23 cellular contexts compared by ENCODE assay signal in the genomic region with DNA sequence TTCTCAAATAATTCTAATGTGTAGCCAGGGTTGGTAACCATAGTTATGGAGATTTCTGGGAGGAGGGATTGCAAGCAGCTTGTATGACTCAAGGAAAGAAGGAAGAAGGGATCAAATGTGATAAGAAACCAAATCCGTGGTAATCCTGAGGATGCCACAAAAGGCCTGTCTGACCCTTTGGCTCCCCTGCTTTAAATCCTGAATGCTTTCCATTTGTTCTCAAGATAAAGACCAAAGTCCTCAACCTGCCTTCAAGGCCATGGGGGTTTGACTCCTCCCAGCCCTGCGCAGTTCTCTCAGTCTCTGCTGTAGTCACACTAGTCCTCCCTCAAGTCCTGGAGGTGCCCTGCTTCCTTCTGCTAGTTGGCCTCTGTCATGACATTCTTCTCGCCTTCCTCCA.
DNase-seq lines count a peak whose midpoint lies in the region; ATAC-seq and TF ChIP-seq lines count a peak whose summit lies in the region.
"Had no signal": no experiment of that assay in that cellular context is flagged by ENCODE, and none has a peak within 500 bp of the region (broad histone marks: within the 10 kb centered on the region; RNA-seq: fewer than 3 reads in every experiment).

No MANE protein-coding gene starts in this region.

- CTCF ChIA-PET in WTC11 (lab: Charles Lee), result interaction anchor here (1.1 to 1.5 kb wide), 2 partner anchors 11 to 15 kb away, joined by 3 read pairs; no protein-coding TSS in a partner anchor

- H3K27me3 Mint-ChIP-seq in endodermal cell (ENCODE audit: insufficient read depth) (peaks cover 2% of the 10 kb centered on the region), nephron (ENCODE audit: low read depth) (peaks cover 3% of the 10 kb centered on the region), WTC11 (ENCODE audit: low read depth) (no peaks in the 10 kb centered on the region)
- H3K27me3 Mint-ChIP-seq: IgD-negative memory B cell had no signal

- H3K27ac Mint-ChIP-seq in endodermal cell (peak overlapping the region; percentile 79), nephron (peak overlapping the region; percentile 21 to 61 (median 54)), WTC11 (no peak overlapping the region)
- H3K27ac Mint-ChIP-seq: IgD-negative memory B cell had no signal

- H3K4me3 Mint-ChIP-seq in endodermal cell (peak overlapping the region; percentile 1), nephron (no peak overlapping the region), WTC11 (no peak overlapping the region)
- H3K4me3 Mint-ChIP-seq: CD8-positive, alpha-beta memory T cell; IgD-negative memory B cell had no signal

- POLR2A ChIA-PET in WTC11 (lab: Charles Lee), result no interaction called here

- no peak for TF ChIP-seq POLR2A in erythroblast (IDR thresholded peaks at IDR 0.05; ENCODE audit: low read length)

- 41 to 65% methylated on average over 3 of the region's 3 CpGs for WGBS in endodermal cell (ENCODE audit: insufficient coverage in 1 of 2, insufficient read length in 1 of 2), 2 experiments

- peak overlapping the region; percentile 62 for H3K9ac ChIP-seq in endodermal cell (ENCODE audit: extremely low read depth, low read length, poor library complexity, severe bottlenecking)

- H3K4me1 ChIP-seq in endodermal cell (ENCODE audit: control insufficient read depth, insufficient read depth, low read length), result peaks cover 12% of the 10 kb centered on the region
- H3K4me1 ChIP-seq in mucosa of descending colon (ENCODE audit: low read depth), result no peaks in the 10 kb centered on the region

- intact Hi-C loops in mucosa of descending colon (cut with DNase I, micrococcal nuclease), result no loop called here

- ATAC-seq in mucosa of descending colon (no peak), WTC11 (no peak)

- H3K4me3 ChIP-seq in endodermal cell (ENCODE audit: low read length) (peak overlapping the region; percentile 52), mucosa of descending colon (no peak overlapping the region)
- H3K4me3 ChIP-seq: MG63, SK-N-MC had no signal

- H3K9me3 Mint-ChIP-seq in endodermal cell (no peaks in the 10 kb centered on the region), nephron (no peaks in the 10 kb centered on the region), WTC11 (no peaks in the 10 kb centered on the region)
- H3K9me3 Mint-ChIP-seq: CD8-positive, alpha-beta memory T cell; IgD-negative memory B cell had no signal

- H3K9me3 ChIP-seq in endodermal cell (ENCODE audit: control insufficient read depth, low read length) (no peaks in the 10 kb centered on the region), mucosa of descending colon (no peaks in the 10 kb centered on the region)
- H3K9me3 ChIP-seq: MG63 had no signal

- no peaks in the 10 kb centered on the region for H3K36me3 Mint-ChIP-seq in endodermal cell (ENCODE audit: low read depth)
- H3K36me3 Mint-ChIP-seq in nephron (ENCODE audit: low read depth), result no peaks in the 10 kb centered on the region
- H3K36me3 Mint-ChIP-seq in WTC11, result no peaks in the 10 kb centered on the region
- H3K36me3 Mint-ChIP-seq: CD8-positive, alpha-beta memory T cell; IgD-negative memory B cell had no signal

- H3K4me1 Mint-ChIP-seq in endodermal cell, result peaks cover 35% of the 10 kb centered on the region
- peaks cover 38% of the 10 kb centered on the region for H3K4me1 Mint-ChIP-seq in nephron
- no peaks in the 10 kb centered on the region for H3K4me1 Mint-ChIP-seq in WTC11
- H3K4me1 Mint-ChIP-seq: CD8-positive, alpha-beta memory T cell; IgD-negative memory B cell had no signal

- H3K27ac ChIP-seq in endodermal cell (ENCODE audit: low read depth, low read length), result no peak overlapping the region
- H3K27ac ChIP-seq: HL-60, SK-N-MC had no signal

- H3K36me3 ChIP-seq in endodermal cell (ENCODE audit: control insufficient read depth, insufficient read depth, low read length) (no peaks in the 10 kb centered on the region), mucosa of descending colon (ENCODE audit: low read depth) (no peaks in the 10 kb centered on the region)
- H3K36me3 ChIP-seq: MG63 had no signal

- no peaks in the 10 kb centered on the region for H3K27me3 ChIP-seq in endodermal cell (ENCODE audit: control insufficient read depth, insufficient read depth, low read length, poor library complexity, severe bottlenecking)
- H3K27me3 ChIP-seq: MG63 had no signal

- no peak for TF ChIP-seq CTCF in endodermal cell (conservative IDR thresholded peaks at IDR 0.05)
- TF ChIP-seq CTCF in nephron (IDR thresholded peaks at IDR 0.05; ENCODE audit: unreplicated experiment in 3 of 3), result no peak
- no peak for TF ChIP-seq CTCF in mucosa of descending colon (IDR thresholded peaks at IDR 0.05)
- TF ChIP-seq CTCF in WTC11 (IDR thresholded peaks at IDR 0.05), result no peak

- DNase-seq in MV-4-11 (lab: John Stamatoyannopoulos, UW) (peak; percentile 55), endodermal cell (peak; percentile 67), mucosa of descending colon (no peak), erythroblast (lab: John Stamatoyannopoulos, UW) (no peak), WTC11 (ENCODE audit: low spot score) (no peak), cerebellar nuclear complex (lab: John Stamatoyannopoulos, UW) (no peak)
- DNase-seq: ACHN; C1 segment of cervical spinal cord; CD8-positive, alpha-beta memory T cell; DMS79 treated with DMSO at 0.1 percent for 48 hours; H7; Karpas-422; MG63; NCI-H1092; NCI-H1436 treated with DMSO at 0.1 percent for 48 hours; NCI-H2029; NCI-H446; NCI-H69; SHP77 had no signal

TF ChIP-seq in WTC11, 78 proteins besides CTCF, POLR2A, EP300 and RAD21:
- TF ChIP-seq, protein P1, sequence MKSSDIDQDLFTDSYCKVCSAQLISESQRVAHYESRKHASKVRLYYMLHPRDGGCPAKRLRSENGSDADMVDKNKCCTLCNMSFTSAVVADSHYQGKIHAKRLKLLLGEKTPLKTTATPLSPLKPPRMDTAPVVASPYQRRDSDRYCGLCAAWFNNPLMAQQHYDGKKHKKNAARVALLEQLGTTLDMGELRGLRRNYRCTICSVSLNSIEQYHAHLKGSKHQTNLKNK (CRISPR knock-in tag; IDR thresholded peaks at IDR 0.05), result no peak
- no peak for TF ChIP-seq SMAD4 (CRISPR knock-in tag; IDR thresholded peaks at IDR 0.05)
- no peak for TF ChIP-seq TP53 (CRISPR knock-in tag; IDR thresholded peaks at IDR 0.05)
- TF ChIP-seq ZNF671 (CRISPR knock-in tag; IDR thresholded peaks at IDR 0.05), result no peak
- no peak for TF ChIP-seq OVOL2 (CRISPR knock-in tag; IDR thresholded peaks at IDR 0.05; ENCODE audit: borderline replicate concordance)
- TF ChIP-seq, protein P2, sequence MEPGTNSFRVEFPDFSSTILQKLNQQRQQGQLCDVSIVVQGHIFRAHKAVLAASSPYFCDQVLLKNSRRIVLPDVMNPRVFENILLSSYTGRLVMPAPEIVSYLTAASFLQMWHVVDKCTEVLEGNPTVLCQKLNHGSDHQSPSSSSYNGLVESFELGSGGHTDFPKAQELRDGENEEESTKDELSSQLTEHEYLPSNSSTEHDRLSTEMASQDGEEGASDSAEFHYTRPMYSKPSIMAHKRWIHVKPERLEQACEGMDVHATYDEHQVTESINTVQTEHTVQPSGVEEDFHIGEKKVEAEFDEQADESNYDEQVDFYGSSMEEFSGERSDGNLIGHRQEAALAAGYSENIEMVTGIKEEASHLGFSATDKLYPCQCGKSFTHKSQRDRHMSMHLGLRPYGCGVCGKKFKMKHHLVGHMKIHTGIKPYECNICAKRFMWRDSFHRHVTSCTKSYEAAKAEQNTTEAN (CRISPR knock-in tag; IDR thresholded peaks at IDR 0.05), result no peak
TF ChIP-seq in WTC11: peak in this region for 0.

Comparison
In these comparisons a context has a peak if more than half of its experiments do, and no peak if none do; other contexts are left out.
1. DNase-seq: peak in MV-4-11 (single experiment) and endodermal cell (single experiment); none in mucosa of descending colon (0 of 3), erythroblast (0 of 2), WTC11 (single experiment) and cerebellar nuclear complex (0 of 2).